Comparison of ENCODE assay signal across 18 cellular contexts in genomic region chr20:35008411-35009342, GRCh38. TPM values are rescaled to one million over a fixed set of nuclear protein-coding genes. Genes with fewer than 3 reads are reported as not detected.
DNase-seq lines count a peak whose midpoint lies in the region; ATAC-seq and TF ChIP-seq lines count a peak whose summit lies in the region.
"Had no signal": no experiment of that assay in that cellular context is flagged by ENCODE, and none has a peak within 500 bp of the region (broad histone marks: within the 10 kb centered on the region; RNA-seq: fewer than 3 reads in every experiment).

No MANE protein-coding gene starts in this region.

- no peaks in the 10 kb centered on the region for H3K9me3 ChIP-seq in skeletal muscle tissue (ENCODE audit: control insufficient read depth in 3 of 3, low read length in 3 of 3)

- peaks cover 20 to 36% (median 34%) of the 10 kb centered on the region in 3 donors for H3K4me1 ChIP-seq in skeletal muscle tissue (ENCODE audit: control insufficient read depth in 3 of 3, insufficient read depth in 3 of 3, low read length in 3 of 3)
- H3K4me1 ChIP-seq: neural progenitor cell had no signal

- intact Hi-C loops in Calu3 (cut with micrococcal nuclease; ENCODE audit: unreplicated experiment), result no loop called here
- intact Hi-C loops in dorsolateral prefrontal cortex (cut with DNase I), result no loop called here

- no peak overlapping the region for H3K4me3 Mint-ChIP-seq in Calu3 (ENCODE audit: low read depth, unreplicated experiment)
- H3K4me3 Mint-ChIP-seq: activated CD4-positive, alpha-beta memory T cell treated with anti-CD3 and anti-CD28 coated beads, Interleukin-2, amount 10 ng/mL, durations not matched to agents 7 days and 5 days; neural progenitor cell had no signal

- H3K9me3 Mint-ChIP-seq in Calu3 (ENCODE audit: low read depth, unreplicated experiment), result no peaks in the 10 kb centered on the region
- H3K9me3 Mint-ChIP-seq: activated CD4-positive, alpha-beta memory T cell treated with anti-CD3 and anti-CD28 coated beads, Interleukin-2, amount 10 ng/mL, durations not matched to agents 7 days and 5 days; neural progenitor cell had no signal

- CTCF ChIA-PET in Calu3 (lab: Charles Lee), result interaction anchor here (0.5 kb wide), 1 partner anchor 705 kb away, joined by 3 read pairs; no protein-coding TSS in a partner anchor

- peak overlapping the region; percentile 10 for H3K27ac Mint-ChIP-seq in Calu3 (ENCODE audit: unreplicated experiment)
- H3K27ac Mint-ChIP-seq: activated CD4-positive, alpha-beta memory T cell treated with anti-CD3 and anti-CD28 coated beads, Interleukin-2, amount 10 ng/mL, durations not matched to agents 7 days and 5 days; neural progenitor cell had no signal

- H3K4me3 ChIP-seq in dorsolateral prefrontal cortex, result no peak overlapping the region
- no peak overlapping the region for H3K4me3 ChIP-seq in skeletal muscle tissue (ENCODE audit: low read length in 3 of 3)
- H3K4me3 ChIP-seq: neural progenitor cell had no signal

- no TSS peak for BruUV-seq in Calu3 (replicated peaks; lab: Mats Ljungman, UMichigan)

- peaks cover 70% of the 10 kb centered on the region for H3K36me3 Mint-ChIP-seq in Calu3 (ENCODE audit: insufficient read depth, unreplicated experiment)

- DNase-seq in Calu3 (no peak), dorsolateral prefrontal cortex (peak in 6 of 10 donors; percentile 10 to 36 (median 24)), islet precursor cell (peak; percentile 29), superior temporal gyrus (ENCODE audit: extremely low spot score) (no peak)
- DNase-seq in effector CD8-positive, alpha-beta T cell (lab: John Stamatoyannopoulos, UW), result no peak
- DNase-seq: activated CD4-positive, alpha-beta memory T cell treated with anti-CD3 and anti-CD28 coated beads, Interleukin-2, amount 10 ng/mL, durations not matched to agents 7 days and 5 days; activated naive CD4-positive, alpha-beta T cell; NCI-H1436 treated with DMSO at 0.1 percent for 48 hours; NCI-H524 treated with DMSO at 0.1 percent for 48 hours; stimulated activated CD8-positive, alpha-beta memory T cell treated with anti-CD3 and anti-CD28 coated beads, Interleukin-4, amount 100 ng/mL, for 48 hours; T1000 had no signal

- H3K36me3 ChIP-seq in skeletal muscle tissue (ENCODE audit: control insufficient read depth in 3 of 3, insufficient read depth in 3 of 3, low read length in 3 of 3), result peaks cover 75 to 85% (median 80%) of the 10 kb centered on the region in 3 donors
- H3K36me3 ChIP-seq: neural progenitor cell had no signal

- H3K27me3 ChIP-seq in dorsolateral prefrontal cortex (no peaks in the 10 kb centered on the region), skeletal muscle tissue (ENCODE audit: control insufficient read depth in 3 of 3, insufficient read depth in 3 of 3, low read length in 3 of 3) (no peaks in the 10 kb centered on the region)
- H3K27me3 ChIP-seq: neural progenitor cell had no signal

- H3K27ac ChIP-seq in dorsolateral prefrontal cortex (peak overlapping the region in 40 of 59 donors; percentile 5 to 87 (median 47)), skeletal muscle tissue (ENCODE audit: low read depth, low read length) (peak overlapping the region; percentile 21)
- H3K27ac ChIP-seq: neural progenitor cell, RWPE1 had no signal

- TF ChIP-seq CTCF in Calu3 (IDR thresholded peaks at IDR 0.05; ENCODE audit: unreplicated experiment), result no peak
- TF ChIP-seq CTCF in dorsolateral prefrontal cortex (IDR thresholded peaks at IDR 0.05 in 54 of 56, conservative IDR thresholded peaks at IDR 0.05 in 2 of 56; ENCODE audit: low read depth in 1 of 56, partially characterized antibody in 56 of 56), result no peak

- H3K9ac ChIP-seq in skeletal muscle tissue (ENCODE audit: low read depth in 1 of 3, low read length in 3 of 3), result peak overlapping the region in 1 of 3 donors; percentile 66
- H3K9ac ChIP-seq: neural progenitor cell had no signal

- H3K27me3 Mint-ChIP-seq in Calu3 (ENCODE audit: unreplicated experiment), result no peaks in the 10 kb centered on the region
- H3K27me3 Mint-ChIP-seq: activated CD4-positive, alpha-beta memory T cell treated with anti-CD3 and anti-CD28 coated beads, Interleukin-2, amount 10 ng/mL, durations not matched to agents 7 days and 5 days had no signal

- ATAC-seq in GM18517 (IDR thresholded peaks at IDR 0.05; ENCODE audit: unreplicated experiment), result no peak
- ATAC-seq in HG03565 (IDR thresholded peaks at IDR 0.05; ENCODE audit: unreplicated experiment), result no peak
- ATAC-seq: left colon had no signal

- no peaks in the 10 kb centered on the region for H3K4me1 Mint-ChIP-seq in Calu3 (ENCODE audit: low read depth, unreplicated experiment)
- H3K4me1 Mint-ChIP-seq: neural progenitor cell had no signal

RNA-seq across cellular contexts. Expression of gene MYH7B, which starts 53.0 kb away (rescaled TPM):
- total RNA-seq in Calu3 (2022) (0.52 and 0.73 TPM in 2 replicates), dorsolateral prefrontal cortex (10 to 100 TPM in 118 of 120 experiments, 1 to 10 TPM in 2; 8.0 to 38.2 (median 21.1) TPM), skeletal muscle tissue (19.3 TPM)
- total RNA-seq: glomerular endothelial cell had no signal

RNA-seq across cellular contexts. Expression of gene GSS, which starts 53.1 kb away (rescaled TPM):
- 110 and 116 TPM in 2 replicates for total RNA-seq in Calu3 (2022)
- total RNA-seq in dorsolateral prefrontal cortex, result 10 to 100 TPM; 16.3 to 49.2 (median 35.7) TPM
- total RNA-seq in skeletal muscle tissue, result 18.3 TPM

Comparison
In these comparisons a context has a peak if more than half of its experiments do, and no peak if none do; other contexts are left out.
1. DNase-seq: peak in dorsolateral prefrontal cortex (6 of 10) and islet precursor cell (single experiment); none in Calu3 (single experiment), effector CD8-positive, alpha-beta T cell (single experiment) and superior temporal gyrus (single experiment).